In genomic region chr1:161725888-161726630, GRCh38 we compare ENCODE assay signal across 8 cellular contexts. TPM values are rescaled to one million over a fixed set of nuclear protein-coding genes. Genes with fewer than 3 reads are reported as not detected.
DNase-seq lines count a peak whose midpoint lies in the region; ATAC-seq and TF ChIP-seq lines count a peak whose summit lies in the region.

No MANE protein-coding gene starts in this region.

- DNase-seq in COLO668 (lab: John Stamatoyannopoulos, UW; ENCODE audit: unreplicated experiment) (peak; percentile 50), KBM-7 (peak; percentile 56), T-helper 9 cell (peak; percentile 20), mammary epithelial cell (peak; percentile 54), inferior parietal cortex (ENCODE audit: extremely low spot score) (peak; percentile 45), spleen (peak; percentile 90), mesenteric fat pad (ENCODE audit: low spot score) (no peak)

- peak overlapping the region; percentile 98 for H3K4me2 ChIP-seq in mammary epithelial cell (ENCODE audit: insufficient read depth, low read depth, low read length)

- peak overlapping the region; percentile 29 for H3K9ac ChIP-seq in mammary epithelial cell (ENCODE audit: insufficient read depth, low read length)

- intact Hi-C loops in mammary epithelial cell (cut with micrococcal nuclease) (loop anchor here (1.0 kb wide), 2 partner anchors 11 to 19 kb away; partner anchors contain the start of gene FCRLA), spleen (cut with DNase I; ENCODE audit: low total_unique reads) (no loop called here)

- H3K36me3 ChIP-seq in mammary epithelial cell (ENCODE audit: insufficient read depth, low read length) (no peaks in the 10 kb centered on the region), spleen (no peaks in the 10 kb centered on the region)

- no peaks in the 10 kb centered on the region for H4K20me1 ChIP-seq in mammary epithelial cell (ENCODE audit: insufficient read depth, low read length)

- dilution Hi-C loops in mammary epithelial cell (cut with HindIII; ENCODE audit: low sequenced_read_pairs): no loop called here

- H3K27ac ChIP-seq in mammary epithelial cell (ENCODE audit: insufficient read depth, low read depth, low read length) (no peak overlapping the region), spleen (peak overlapping the region; percentile 84 to 96 (median 87))

- TF ChIP-seq POLR2A in spleen (IDR thresholded peaks at IDR 0.05): no peak

- H2AFZ ChIP-seq in mammary epithelial cell (ENCODE audit: low read depth, low read length): peak overlapping the region; percentile 88

- H3K4me3 ChIP-seq in mammary epithelial cell (replicated peaks in 1 of 3; ENCODE audit: insufficient read depth in 1 of 3, low read depth in 2 of 3, low read length in 3 of 3) (peak overlapping the region; percentile 55 to 78 (median 74)), spleen (peak overlapping the region; percentile 68 to 97 (median 80))

- H3K27me3 ChIP-seq in mammary epithelial cell (ENCODE audit: insufficient read depth, low read length): no peaks in the 10 kb centered on the region
- H3K27me3 ChIP-seq in spleen (replicated peaks in 1 of 7): peaks cover 0 to 51% (median 0%) of the 10 kb centered on the region in 7 donors

- H3K79me2 ChIP-seq in mammary epithelial cell (ENCODE audit: insufficient read depth, low read length): peaks cover 5% of the 10 kb centered on the region

- H3K9me3 ChIP-seq in mammary epithelial cell (replicated peaks; ENCODE audit: insufficient read depth, low read length) (no peaks in the 10 kb centered on the region), spleen (no peaks in the 10 kb centered on the region)

- TF ChIP-seq CTCF in mammary epithelial cell (conservative IDR thresholded peaks at IDR 0.05 in 1 of 2, IDR thresholded peaks at IDR 0.05 in 1 of 2; ENCODE audit: extremely low read depth in 1 of 2, insufficient read depth in 1 of 2, low read depth in 1 of 2, low read length in 2 of 2) (peak; percentile 24 to 36), spleen (IDR thresholded peaks at IDR 0.05 in 8 of 11, conservative IDR thresholded peaks at IDR 0.05 in 3 of 11) (peak in 7 of 11 experiments; percentile 12 to 42 (median 27))

- in situ Hi-C loops in KBM-7 (cut with MboI; ENCODE audit: low pct_unique_long_range_greater_than_20kb, low sequenced_read_pairs): no loop called here
- in situ Hi-C loops in mammary epithelial cell (cut with MboI; ENCODE audit: low sequenced_read_pairs in 2 of 2): loop anchor here in 1 of 2 donors (25.0 kb wide), 2 partner anchors 189 to 539 kb away; partner anchors contain the start of genes ADAMTS4, B4GALT3 and FCGR3A

- ATAC-seq in GM21381 (IDR thresholded peaks at IDR 0.05; ENCODE audit: unreplicated experiment): peak; percentile 20

- CTCF ChIA-PET in mammary epithelial cell (lab: Charles Lee; ENCODE audit: low non-redundant PET): interaction anchor here (0.6 kb wide), 1 partner anchor 311 kb away, joined by 7 read pairs; no protein-coding TSS in a partner anchor

- H3K4me1 ChIP-seq in mammary epithelial cell (ENCODE audit: insufficient read depth, low read length): peaks cover 34% of the 10 kb centered on the region
- peaks cover 4 to 66% (median 36%) of the 10 kb centered on the region in 6 donors for H3K4me1 ChIP-seq in spleen

- WGBS in mammary epithelial cell (ENCODE audit: low coverage, missing lambda C conversion rate): 12% methylated on average over 22 of the region's 43 CpGs
- 0 to 1% (median 1%) methylated on average over 43 of the region's 43 CpGs for WGBS in spleen, 5 donors

- TSS peak; percentile 24 for BruUV-seq in mammary epithelial cell (replicated peaks; lab: Mats Ljungman, UMichigan)

RNA-seq across cellular contexts. Expression of gene FCRLB, which starts 4.7 kb away (rescaled TPM):
- total RNA-seq in mammary epithelial cell: 1 to 10 TPM in 1 of 2 donors, under 1 TPM in 1; 0.67 to 1.1 TPM
- polyA plus RNA-seq in mammary epithelial cell: 0.93 TPM
- polyA minus RNA-seq in mammary epithelial cell: 2.0 TPM
- total RNA-seq in spleen: 1 to 10 TPM; 1.2 to 4.3 (median 1.6) TPM
- polyA plus RNA-seq in spleen: 1 to 10 TPM; 2.5 to 4.3 (median 4.3) TPM
- 0.48 TPM for total RNA-seq in mesenteric fat pad

RNA-seq across cellular contexts. Expression of gene FCRLA, which starts 19.0 kb away (rescaled TPM):
- 1 to 10 TPM in 1 of 2 donors, under 1 TPM in 1; 0.67 to 4.4 TPM for total RNA-seq in mammary epithelial cell
- polyA plus RNA-seq in mammary epithelial cell: 3.5 TPM
- polyA minus RNA-seq in mammary epithelial cell: 0.41 TPM
- total RNA-seq in spleen: 10 to 100 TPM; 28.0 to 68.1 (median 52.5) TPM
- 100 to 1,000 TPM; 142 to 202 (median 192) TPM for polyA plus RNA-seq in spleen
- total RNA-seq in mesenteric fat pad: not detected

RNA-seq across cellular contexts. Expression of gene DUSP12, which starts 23.5 kb away (rescaled TPM):
- total RNA-seq in mammary epithelial cell (10 to 100 TPM; 22.3 to 32.4 TPM), spleen (10 to 100 TPM; 18.2 to 39.9 (median 23.7) TPM), mesenteric fat pad (16.2 TPM)
- polyA plus RNA-seq in mammary epithelial cell (21.4 TPM), spleen (10 to 100 TPM; 17.9 to 27.8 (median 21.1) TPM)
- 1.4 TPM for polyA minus RNA-seq in mammary epithelial cell

RNA-seq across cellular contexts. Expression of gene ATF6, which starts 40.1 kb away (rescaled TPM):
- total RNA-seq in mammary epithelial cell: 10 to 100 TPM; 21.9 to 32.7 TPM
- 12.2 TPM for polyA plus RNA-seq in mammary epithelial cell
- 20.8 TPM for polyA minus RNA-seq in mammary epithelial cell
- total RNA-seq in spleen: 10 to 100 TPM; 25.2 to 46.8 (median 34.2) TPM
- 1 to 10 TPM; 2.5 to 4.3 (median 3.4) TPM for polyA plus RNA-seq in spleen
- 26.5 TPM for total RNA-seq in mesenteric fat pad

Comparison
In these comparisons a context has a peak if more than half of its experiments do, and no peak if none do; other contexts are left out.
1. RNA of gene FCRLA, which starts 19.0 kb away (total RNA-seq): 28.0 to 68.1 TPM in spleen; 0.67 to 4.4 TPM in mammary epithelial cell and not detected in mesenteric fat pad (single experiment); every median in the first group is over 4 times any median in the second.